15 cellular contexts compared by ENCODE assay signal in genomic region chr5:6837095-6837494, GRCh38.
DNase-seq lines count a peak whose midpoint lies in the region; TF ChIP-seq lines count a peak whose summit lies in the region.
"Had no signal": no experiment of that assay in that cellular context is flagged by ENCODE, and none has a peak within 500 bp of the region (broad histone marks: within the 10 kb centered on the region; RNA-seq: fewer than 3 reads in every experiment).

No MANE protein-coding gene starts in this region.

- no CpG with 5 or more reads among the region's 2 CpGs for WGBS in neuronal stem cell (ENCODE audit: extremely low coverage in 2 of 2, insufficient read length in 2 of 2, insufficient replicate concordance in 1 of 2), 2 donors

- H3K36me3 Mint-ChIP-seq in glutamatergic neuron (ENCODE audit: unreplicated experiment) = peaks cover 18% of the 10 kb centered on the region
- H3K36me3 Mint-ChIP-seq: CD4-positive, CD25-positive, alpha-beta regulatory T cell; CD8-positive, alpha-beta T cell had no signal

- H2BK12ac ChIP-seq in neuronal stem cell (ENCODE audit: low read length) = no peak overlapping the region

- no peak overlapping the region for H2BK120ac ChIP-seq in neuronal stem cell (ENCODE audit: low read depth, low read length)

- no peaks in the 10 kb centered on the region for H3K79me1 ChIP-seq in neuronal stem cell (ENCODE audit: low read depth, low read length)

- H3K4me1 ChIP-seq in neuronal stem cell (ENCODE audit: control insufficient read depth in 2 of 2, insufficient read depth in 1 of 2, low read depth in 1 of 2, low read length in 2 of 2) = no peaks in the 10 kb centered on the region
- H3K4me1 ChIP-seq: Caco-2 had no signal

- DNase-seq in NCI-H69 (lab: John Stamatoyannopoulos, UW) (peak; percentile 33), neuronal stem cell (ENCODE audit: low spot score) (no peak), NCI-H2029 treated with DMSO at 0.1 percent for 48 hours (lab: John Stamatoyannopoulos, UW) (no peak), glutamatergic neuron (no peak), NCI-H1694 treated with DMSO at 0.1 percent for 48 hours (lab: John Stamatoyannopoulos, UW) (no peak)
- DNase-seq: CD4-positive, CD25-positive, alpha-beta regulatory T cell; CD8-positive, alpha-beta T cell; DMS153; GM23248; H9 had no signal

- H3K9me3 ChIP-seq in neuronal stem cell (replicated peaks in 1 of 2; ENCODE audit: control insufficient read depth in 2 of 2, insufficient read depth in 1 of 2, low read depth in 1 of 2, low read length in 2 of 2) = peaks cover 4 to 5% of the 10 kb centered on the region in 2 donors
- H3K9me3 ChIP-seq: Caco-2 had no signal

- no peaks in the 10 kb centered on the region for H3K4me1 Mint-ChIP-seq in glutamatergic neuron (ENCODE audit: low read depth, unreplicated experiment)
- H3K4me1 Mint-ChIP-seq: B cell had no signal

- H3K36me3 ChIP-seq in neuronal stem cell (replicated peaks in 1 of 2; ENCODE audit: control insufficient read depth in 2 of 2, insufficient read depth in 2 of 2, low read length in 2 of 2) = no peaks in the 10 kb centered on the region
- H3K36me3 ChIP-seq: BLaER1 had no signal

- no peak overlapping the region for H3K9ac ChIP-seq in neuronal stem cell (ENCODE audit: low read depth, low read length, poor library complexity)
- H3K9ac ChIP-seq: BLaER1, GM23248 had no signal

- H3K4me2 ChIP-seq in neuronal stem cell (ENCODE audit: insufficient read depth, low read length, poor library complexity, severe bottlenecking) = no peak overlapping the region
- H3K4me2 ChIP-seq: BLaER1 had no signal

- no peak overlapping the region for H3K4me3 ChIP-seq in neuronal stem cell (ENCODE audit: low read length in 2 of 2)
- H3K4me3 ChIP-seq: BLaER1, GM23248 had no signal

- H3K27ac ChIP-seq in VCaP = peak overlapping the region; percentile 7; the same call in 1 of the 2 replicates
- H3K27ac ChIP-seq in neuronal stem cell (replicated peaks; ENCODE audit: low read length) = no peak overlapping the region
- H3K27ac ChIP-seq: BLaER1, C4-2B, GM23248 had no signal

- H3K14ac ChIP-seq in neuronal stem cell (ENCODE audit: low read length) = no peak overlapping the region

- H3K23ac ChIP-seq in neuronal stem cell (ENCODE audit: low read depth, low read length, poor library complexity) = no peak overlapping the region

- H2AFZ ChIP-seq in neuronal stem cell (ENCODE audit: low read length) = no peak overlapping the region
- H2AFZ ChIP-seq: GM23248 had no signal

- no peaks in the 10 kb centered on the region for H3K27me3 Mint-ChIP-seq in glutamatergic neuron (ENCODE audit: unreplicated experiment)
- H3K27me3 Mint-ChIP-seq: CD4-positive, CD25-positive, alpha-beta regulatory T cell had no signal

- H2AK5ac ChIP-seq in neuronal stem cell (ENCODE audit: low read depth, low read length) = peak overlapping the region; percentile 23

- H2BK5ac ChIP-seq in neuronal stem cell (ENCODE audit: low read length) = no peak overlapping the region

- no peak overlapping the region for H3K27ac Mint-ChIP-seq in glutamatergic neuron (ENCODE audit: unreplicated experiment)
- H3K27ac Mint-ChIP-seq: B cell; CD8-positive, alpha-beta T cell; H9 had no signal

- peak overlapping the region; percentile 6 for H3K18ac ChIP-seq in neuronal stem cell (ENCODE audit: low read length)

- no peak for TF ChIP-seq CTCF in VCaP (conservative IDR thresholded peaks at IDR 0.05)
- no peak for TF ChIP-seq CTCF in glutamatergic neuron (IDR thresholded peaks at IDR 0.05; ENCODE audit: partially characterized antibody, unreplicated experiment)

- H3K4me3 Mint-ChIP-seq in glutamatergic neuron (ENCODE audit: unreplicated experiment) = no peak overlapping the region
- H3K4me3 Mint-ChIP-seq: B cell; CD4-positive, CD25-positive, alpha-beta regulatory T cell; CD8-positive, alpha-beta T cell; H9 had no signal

- peaks cover 4% of the 10 kb centered on the region for H3K9me3 Mint-ChIP-seq in glutamatergic neuron (ENCODE audit: unreplicated experiment)
- H3K9me3 Mint-ChIP-seq: CD8-positive, alpha-beta T cell had no signal

- H3K4ac ChIP-seq in neuronal stem cell (ENCODE audit: low read length) = no peak overlapping the region

- no peak overlapping the region for H4K8ac ChIP-seq in neuronal stem cell (ENCODE audit: low read depth, low read length)

- no peaks in the 10 kb centered on the region for H3K27me3 ChIP-seq in neuronal stem cell (ENCODE audit: control insufficient read depth in 3 of 3, insufficient read depth in 3 of 3, low read depth in 1 of 3, low read length in 3 of 3)
- H3K27me3 ChIP-seq: BLaER1 had no signal

- no peak overlapping the region for H2BK15ac ChIP-seq in neuronal stem cell (ENCODE audit: low read length)

- no peak overlapping the region for H4K91ac ChIP-seq in neuronal stem cell (ENCODE audit: low read depth, low read length, poor library complexity)
